Comparison of ENCODE assay signal across 16 cellular contexts in the genomic region with DNA sequence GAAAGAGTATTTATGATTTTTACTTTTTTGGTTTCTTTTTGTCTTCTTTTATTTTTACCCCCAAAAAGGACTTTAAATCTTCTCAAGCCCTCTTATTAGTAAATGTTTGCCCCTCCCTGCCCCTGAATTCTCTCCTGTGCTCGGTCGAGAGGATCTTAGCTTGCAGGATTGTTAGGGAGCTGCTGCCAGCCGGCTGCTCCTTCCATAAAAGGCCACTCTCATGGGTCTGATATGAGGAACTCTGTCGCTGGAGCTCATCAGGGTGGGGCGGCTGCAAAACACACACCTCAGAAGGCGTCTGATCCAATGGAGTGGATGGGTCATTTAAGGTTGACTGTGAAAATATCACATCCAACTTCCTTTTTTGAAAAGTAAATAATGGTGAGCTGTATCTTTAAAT. TPM values are rescaled to one million over a fixed set of nuclear protein-coding genes. Genes with fewer than 3 reads are reported as not detected.
DNase-seq lines count a peak whose midpoint lies in the region; TF ChIP-seq lines count a peak whose summit lies in the region.
"Had no signal": no experiment of that assay in that cellular context is flagged by ENCODE, and none has a peak within 500 bp of the region (broad histone marks: within the 10 kb centered on the region; RNA-seq: fewer than 3 reads in every experiment).

No MANE protein-coding gene starts in this region.

- no peak for TF ChIP-seq EP300 in esophagus muscularis mucosa (IDR thresholded peaks at IDR 0.05)

- H3K9me3 Mint-ChIP-seq in neural crest cell = no peaks in the 10 kb centered on the region

- peaks cover 12 to 54% (median 46%) of the 10 kb centered on the region in 4 donors for H3K4me1 ChIP-seq in esophagus muscularis mucosa

- H3K9me3 ChIP-seq in esophagus muscularis mucosa = no peaks in the 10 kb centered on the region
- H3K9me3 ChIP-seq: BLaER1 had no signal

- no peak for TF ChIP-seq POLR2A in esophagus muscularis mucosa (IDR thresholded peaks at IDR 0.05; ENCODE audit: low read depth)

- no peaks in the 10 kb centered on the region for H3K27me3 ChIP-seq in esophagus muscularis mucosa
- H3K27me3 ChIP-seq: BLaER1 had no signal

- 18% methylated on average over 6 of the region's 6 CpGs for WGBS in esophagus muscularis mucosa

- no peak for TF ChIP-seq CTCF in C4-2B (conservative IDR thresholded peaks at IDR 0.05)
- no peak for TF ChIP-seq CTCF in esophagus muscularis mucosa (IDR thresholded peaks at IDR 0.05)
- TF ChIP-seq CTCF in neural crest cell (conservative IDR thresholded peaks at IDR 0.05) = no peak
- TF ChIP-seq CTCF in foreskin fibroblast (IDR thresholded peaks at IDR 0.05; ENCODE audit: low read depth, low read length) = no peak

- DNase-seq in NCI-H774 (lab: John Stamatoyannopoulos, UW) (peak; percentile 47), esophagus muscularis mucosa (ENCODE audit: extremely low spot score) (peak; percentile 92), neural crest cell (ENCODE audit: low read depth, low spot score) (no peak), foreskin fibroblast (no peak), NCI-H748 (lab: John Stamatoyannopoulos, UW; ENCODE audit: unreplicated experiment) (no peak)
- DNase-seq in activated CD4-positive, alpha-beta T cell treated with anti-CD3 and anti-CD28 coated beads for 48 hours = no peak
- no peak for DNase-seq in stimulated activated CD4-positive, alpha-beta T cell treated with anti-CD3 and anti-CD28 coated beads, Interleukin-4, amount 100 ng/mL, for 24 hours
- DNase-seq: activated CD4-positive, alpha-beta T cell treated with anti-CD3 and anti-CD28 coated beads, Interleukin-2, amount 50 U/mL, for 1 hour; activated effector memory CD4-positive, alpha-beta T cell treated with Interleukin-2 at 50 U/mL for 16 hours; NCI-H446 treated with DMSO at 0.1 percent for 48 hours had no signal

- H3K36me3 Mint-ChIP-seq in neural crest cell (ENCODE audit: low read depth) = no peaks in the 10 kb centered on the region

- H3K36me3 ChIP-seq in esophagus muscularis mucosa = peaks cover 3 to 51% (median 39%) of the 10 kb centered on the region in 4 donors
- H3K36me3 ChIP-seq: BLaER1 had no signal

- peak overlapping the region; percentile 15 for H3K27ac Mint-ChIP-seq in neural crest cell (ENCODE audit: unreplicated experiment)

- intact Hi-C loops in esophagus muscularis mucosa (cut with DNase I) = no loop called here

- H3K4me1 Mint-ChIP-seq in neural crest cell = peaks cover 10% of the 10 kb centered on the region

- H3K27me3 Mint-ChIP-seq in neural crest cell (ENCODE audit: low read depth) = peaks cover under 1% of the 10 kb centered on the region

- H3K4me3 ChIP-seq in esophagus muscularis mucosa = no peak overlapping the region
- no peak overlapping the region for H3K4me3 ChIP-seq in foreskin fibroblast (ENCODE audit: low read depth in 1 of 2, low read length in 2 of 2)
- H3K4me3 ChIP-seq: BLaER1, SK-N-MC had no signal

- peak overlapping the region; percentile 38; the same call in 1 of the 2 replicates for H3K27ac ChIP-seq in C4-2B
- peak overlapping the region; percentile 79 to 84 (median 81) for H3K27ac ChIP-seq in esophagus muscularis mucosa (replicated peaks in 1 of 4)
- H3K27ac ChIP-seq: BLaER1, KMS-11, SK-N-MC had no signal

- H3K4me3 Mint-ChIP-seq in neural crest cell = no peak overlapping the region

RNA-seq across cellular contexts. Expression of gene LTBR, which starts 8.5 kb away (rescaled TPM):
- total RNA-seq in esophagus muscularis mucosa (100 to 1,000 TPM; 117 to 144 (median 137) TPM), neural crest cell (1.6 and 1.7 TPM in 2 replicates)

RNA-seq across cellular contexts. Expression of gene SCNN1A, which starts 17.1 kb away (rescaled TPM):
- total RNA-seq in esophagus muscularis mucosa = 1 to 10 TPM in 3 of 4 donors, under 1 TPM in 1; 0.83 to 3.3 (median 1.8) TPM
- total RNA-seq in neural crest cell = not detected in 2 replicates

RNA-seq across cellular contexts. Expression of gene TNFRSF1A, which starts 50.6 kb away (rescaled TPM):
- 100 to 1,000 TPM; 146 to 464 (median 247) TPM for total RNA-seq in esophagus muscularis mucosa
- total RNA-seq in neural crest cell = 41.5 and 47.7 TPM in 2 replicates

RNA-seq across cellular contexts. Expression of gene CD27, which starts 52.3 kb away (rescaled TPM):
- total RNA-seq in esophagus muscularis mucosa (under 1 TPM in 1 of 4 donors, not detected in 3; 0.66 TPM), neural crest cell (not detected in 2 replicates)
- total RNA-seq: H4, kidney epithelial cell had no signal

RNA-seq across cellular contexts. Expression of gene TAPBPL, which starts 59.3 kb away (rescaled TPM):
- 10 to 100 TPM; 12.4 to 25.8 (median 22.5) TPM for total RNA-seq in esophagus muscularis mucosa
- total RNA-seq in neural crest cell = 0.73 and 1.2 TPM in 2 replicates

Comparison
In these comparisons a context has a peak if more than half of its experiments do, and no peak if none do; other contexts are left out.
1. DNase-seq: peak in NCI-H774 (single experiment) and esophagus muscularis mucosa (single experiment); none in neural crest cell (single experiment), foreskin fibroblast (0 of 2), NCI-H748 (single experiment), activated CD4-positive, alpha-beta T cell treated with anti-CD3 and anti-CD28 coated beads for 48 hours (single experiment) and stimulated activated CD4-positive, alpha-beta T cell treated with anti-CD3 and anti-CD28 coated beads, Interleukin-4, amount 100 ng/mL, for 24 hours (single experiment).
2. RNA of gene LTBR, which starts 8.5 kb away (total RNA-seq): 117 to 144 TPM in esophagus muscularis mucosa; 1.6 to 1.7 TPM in neural crest cell; every median in the first group is over 10 times any median in the second.